In genomic region chr3:172102123-172102882, GRCh38 we compare ENCODE assay signal across 8 cellular contexts.
DNase-seq lines count a peak whose midpoint lies in the region; ATAC-seq lines count a peak whose summit lies in the region.

No MANE protein-coding gene starts in this region.

- no peaks in the 10 kb centered on the region for H3K9me3 Mint-ChIP-seq in activated naive CD8-positive, alpha-beta T cell treated with anti-CD3 and anti-CD28 coated beads for 36 hours

- H3K27ac ChIP-seq in substantia nigra (ENCODE audit: low read depth, low read length, poor library complexity, severe bottlenecking) = no peak overlapping the region

- peaks cover 10% of the 10 kb centered on the region for H3K36me3 Mint-ChIP-seq in activated naive CD8-positive, alpha-beta T cell treated with anti-CD3 and anti-CD28 coated beads for 36 hours

- peak overlapping the region; percentile 34 for H3K27ac Mint-ChIP-seq in activated naive CD8-positive, alpha-beta T cell treated with anti-CD3 and anti-CD28 coated beads for 36 hours

- H3K27me3 Mint-ChIP-seq in activated naive CD8-positive, alpha-beta T cell treated with anti-CD3 and anti-CD28 coated beads for 36 hours = peaks cover 3% of the 10 kb centered on the region

- DNase-seq in NCI-H2227 treated with DMSO at 0.1 percent for 48 hours (lab: John Stamatoyannopoulos, UW) (peak; percentile 8), NCI-H2227 (lab: John Stamatoyannopoulos, UW; ENCODE audit: unreplicated experiment) (no peak), NCI-H2029 (lab: John Stamatoyannopoulos, UW) (peak; percentile 72), substantia nigra (lab: John Stamatoyannopoulos, UW) (no peak), OCI-M2 (lab: John Stamatoyannopoulos, UW; ENCODE audit: unreplicated experiment) (no peak)
- peak; percentile 22 for DNase-seq in activated naive CD8-positive, alpha-beta T cell treated with anti-CD3 and anti-CD28 coated beads for 36 hours
- DNase-seq in stimulated activated CD4-positive, alpha-beta T cell treated with anti-CD3 and anti-CD28 coated beads, Interleukin-2, amount 100 ng/mL, for 24 hours = peak; percentile 27 to 28

- no peak for ATAC-seq in HG02938 (IDR thresholded peaks at IDR 0.05; ENCODE audit: unreplicated experiment)

- peak overlapping the region; percentile 50 for H3K4me3 Mint-ChIP-seq in activated naive CD8-positive, alpha-beta T cell treated with anti-CD3 and anti-CD28 coated beads for 36 hours

- peaks cover 78% of the 10 kb centered on the region for H3K4me1 Mint-ChIP-seq in activated naive CD8-positive, alpha-beta T cell treated with anti-CD3 and anti-CD28 coated beads for 36 hours

Comparison
In these comparisons a context has a peak if more than half of its experiments do, and no peak if none do; other contexts are left out.
1. DNase-seq: peak in NCI-H2227 treated with DMSO at 0.1 percent for 48 hours (single experiment), NCI-H2029 (single experiment), activated naive CD8-positive, alpha-beta T cell treated with anti-CD3 and anti-CD28 coated beads for 36 hours (single experiment) and stimulated activated CD4-positive, alpha-beta T cell treated with anti-CD3 and anti-CD28 coated beads, Interleukin-2, amount 100 ng/mL, for 24 hours (2 of 2); none in NCI-H2227 (single experiment), substantia nigra (0 of 49) and OCI-M2 (single experiment).